ENCODE assay signal across 13 cellular contexts in the genomic region with DNA sequence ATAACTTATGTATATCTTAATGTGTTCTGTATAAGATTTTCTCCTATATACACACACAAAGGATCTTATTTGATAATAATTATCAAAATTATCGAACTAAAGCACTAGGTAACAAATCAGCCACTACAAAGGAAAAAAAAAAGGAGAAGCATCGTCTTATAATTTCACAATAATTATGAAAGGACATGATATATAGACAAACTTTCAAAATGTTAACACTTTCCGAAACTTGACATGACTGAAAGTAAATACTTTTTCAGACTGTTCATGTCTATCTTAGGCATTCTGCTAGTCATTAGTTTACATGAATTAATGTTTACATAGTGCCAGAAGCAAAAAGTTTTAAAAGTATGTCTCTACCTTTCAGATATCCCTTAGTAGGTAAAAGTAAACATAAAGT. TPM values are rescaled to one million over a fixed set of nuclear protein-coding genes. Genes with fewer than 3 reads are reported as not detected.
DNase-seq lines count a peak whose midpoint lies in the region; ATAC-seq, FAIRE-seq and TF ChIP-seq lines count a peak whose summit lies in the region.
"Had no signal": no experiment of that assay in that cellular context is flagged by ENCODE, and none has a peak within 500 bp of the region (broad histone marks: within the 10 kb centered on the region; RNA-seq: fewer than 3 reads in every experiment).

No MANE protein-coding gene starts in this region.

- peak overlapping the region; percentile 87 for H2AFZ ChIP-seq in K562 (ENCODE audit: low read depth, low read length)
- H2AFZ ChIP-seq: hepatocyte, PC-9 had no signal

- peaks cover 46% of the 10 kb centered on the region; the same call in 2 of the 3 replicates for H3K79me2 ChIP-seq in K562 (ENCODE audit: control insufficient read depth, insufficient read depth, low read length)

- H3K4me2 ChIP-seq in K562 (ENCODE audit: insufficient read depth, low read length) = peak overlapping the region; percentile 97; the same call in 1 of the 2 replicates

- H3K9me3 Mint-ChIP-seq in IgD-negative memory B cell (no peaks in the 10 kb centered on the region), neural crest cell (no peaks in the 10 kb centered on the region), type B pancreatic cell (no peaks in the 10 kb centered on the region)
- H3K9me3 Mint-ChIP-seq: activated naive CD8-positive, alpha-beta T cell treated with anti-CD3 and anti-CD28 coated beads, Interleukin-2, amount 10 ng/mL, durations not matched to agents 7 days and 5 days had no signal

- H3K4me1 Mint-ChIP-seq in IgD-negative memory B cell (peaks cover 18 to 24% (median 20%) of the 10 kb centered on the region in 3 donors), neural crest cell (peaks cover 61% of the 10 kb centered on the region), type B pancreatic cell (ENCODE audit: unreplicated experiment) (peaks cover 38% of the 10 kb centered on the region)

- WGBS in K562 (ENCODE audit: insufficient coverage, low coverage, missing lambda C conversion rate) = 18% methylated on average over 3 of the region's 3 CpGs

- no peak for TF ChIP-seq EP300 in K562 (IDR thresholded peaks at IDR 0.05; ENCODE audit: low read length)

- H3K4me3 ChIP-seq in K562 = peak overlapping the region; percentile 2; the same call in 1 of the 2 replicates
- H3K4me3 ChIP-seq: hepatocyte, right lobe of liver had no signal

- H3K27me3 Mint-ChIP-seq in IgD-negative memory B cell (no peaks in the 10 kb centered on the region), neural crest cell (ENCODE audit: low read depth) (peaks cover 2% of the 10 kb centered on the region), type B pancreatic cell (peaks cover 5% of the 10 kb centered on the region)
- H3K27me3 Mint-ChIP-seq: activated naive CD8-positive, alpha-beta T cell treated with anti-CD3 and anti-CD28 coated beads, Interleukin-2, amount 10 ng/mL, durations not matched to agents 7 days and 5 days had no signal

- intact Hi-C loops in K562 (cut with micrococcal nuclease) = loop anchor here (1.0 to 5.0 kb wide), 3 partner anchors 97 to 852 kb away; a partner anchor contains a TSS

- H3K4me3 Mint-ChIP-seq in IgD-negative memory B cell = peak overlapping the region in 1 of 4 donors; percentile 88
- peak overlapping the region; percentile 76 for H3K4me3 Mint-ChIP-seq in neural crest cell
- no peak overlapping the region for H3K4me3 Mint-ChIP-seq in type B pancreatic cell

- BruUV-seq in K562 (replicated peaks; lab: Mats Ljungman, UMichigan) = no TSS peak

- no peak for TF ChIP-seq RAD21 in K562 (CRISPR knock-in tag; conservative IDR thresholded peaks at IDR 0.05 in 1 of 2, IDR thresholded peaks at IDR 0.05 in 1 of 2)

- no peaks in the 10 kb centered on the region for H4K20me1 ChIP-seq in K562 (replicated peaks; ENCODE audit: control insufficient read depth, insufficient read depth, low read length)

- no peaks in the 10 kb centered on the region for H3K27me3 ChIP-seq in K562 (ENCODE audit: control insufficient read depth in 2 of 2, insufficient read depth in 2 of 2, low read length in 2 of 2)
- H3K27me3 ChIP-seq: hepatocyte, right lobe of liver had no signal

- in situ Hi-C loops in K562 (cut with MboI) = loop anchor here (10.0 to 25.0 kb wide), 2 partner anchors 245 to 872 kb away; no protein-coding TSS in a partner anchor

- H3K27ac Mint-ChIP-seq in IgD-negative memory B cell (peak overlapping the region in 2 of 3 donors; percentile 1 to 92), neural crest cell (ENCODE audit: unreplicated experiment) (peak overlapping the region; percentile 24), type B pancreatic cell (no peak overlapping the region)

- TF ChIP-seq CTCF in K562 (IDR thresholded peaks at IDR 0.05 in 2 of 3, conservative IDR thresholded peaks at IDR 0.05 in 1 of 3; ENCODE audit: insufficient read depth in 2 of 3, low read depth in 1 of 3, low read length in 3 of 3) (no peak), neural crest cell (conservative IDR thresholded peaks at IDR 0.05) (no peak), type B pancreatic cell (conservative IDR thresholded peaks at IDR 0.05) (no peak)

- H3K9me1 ChIP-seq in K562 (ENCODE audit: control insufficient read depth, insufficient read depth, low read length) = no peaks in the 10 kb centered on the region

- H3K9me3 ChIP-seq in K562 (replicated peaks; ENCODE audit: control insufficient read depth, insufficient read depth, low read depth, low read length) = no peaks in the 10 kb centered on the region
- H3K9me3 ChIP-seq: right lobe of liver had no signal

- CTCF ChIA-PET in K562 (lab: Yijun Ruan, JAX; ENCODE audit: low intra/inter-chr PET ratio) = no interaction called here

- POLR2A ChIA-PET in K562 (lab: Yijun Ruan, JAX) = interaction anchor here (1.0 to 1.2 kb wide), 2 partner anchors 234 to 921 kb away, joined by 3 read pairs; no protein-coding TSS in a partner anchor

- peaks cover 2% of the 10 kb centered on the region for H3K36me3 Mint-ChIP-seq in IgD-negative memory B cell
- no peaks in the 10 kb centered on the region for H3K36me3 Mint-ChIP-seq in neural crest cell (ENCODE audit: low read depth)
- H3K36me3 Mint-ChIP-seq in type B pancreatic cell = no peaks in the 10 kb centered on the region
- H3K36me3 Mint-ChIP-seq: activated naive CD8-positive, alpha-beta T cell treated with anti-CD3 and anti-CD28 coated beads, Interleukin-2, amount 10 ng/mL, durations not matched to agents 7 days and 5 days had no signal

- ATAC-seq in K562 = no peak
- ATAC-seq: right lobe of liver had no signal

- peaks cover 6 to 30% of the 10 kb centered on the region in 2 experiments; a peak in 4 of 5 replicates for H3K4me1 ChIP-seq in K562 (replicated peaks in 1 of 2; ENCODE audit: control insufficient read depth in 2 of 2, insufficient read depth in 2 of 2, low read length in 2 of 2)

- FAIRE-seq in K562 (lab: Jason Lieb, UNC) = no peak

- H3K36me3 ChIP-seq in K562 (ENCODE audit: control insufficient read depth, insufficient read depth, low read length) = no peaks in the 10 kb centered on the region; the same call in 2 of the 3 replicates
- H3K36me3 ChIP-seq: right lobe of liver had no signal

- H3K27ac ChIP-seq in K562 (ENCODE audit: extremely low read depth, low read depth, low read length) = peak overlapping the region; percentile 98
- H3K27ac ChIP-seq: hepatocyte, PC-9 had no signal

- DNase-seq in CD1c-positive myeloid dendritic cell (ENCODE audit: extremely low spot score) (peak; percentile 50), K562 (ENCODE audit: extremely low read depth in 1 of 4, low spot score in 3 of 4) (no peak), neural crest cell (ENCODE audit: low read depth, low spot score) (no peak), type B pancreatic cell (ENCODE audit: extremely low spot score, unreplicated experiment) (no peak), UCSD-AML1 (lab: John Stamatoyannopoulos, UW; ENCODE audit: unreplicated experiment) (no peak)
- no peak for DNase-seq in stimulated activated naive CD4-positive, alpha-beta T cell treated with Interleukin-2 at 50 U/mL for 16 hours (lab: John Stamatoyannopoulos, UW)
- DNase-seq: activated naive CD8-positive, alpha-beta T cell treated with anti-CD3 and anti-CD28 coated beads, Interleukin-2, amount 10 ng/mL, durations not matched to agents 7 days and 5 days; effector CD4-positive, alpha-beta T cell; IMR-90; PC-9; right lobe of liver had no signal

- no peak for TF ChIP-seq POLR2A in K562 (conservative IDR thresholded peaks at IDR 0.05)

- H3K9ac ChIP-seq in K562 (ENCODE audit: insufficient read depth in 1 of 2, low read depth in 2 of 2, low read length in 2 of 2) = peak overlapping the region in 1 of 2 experiments; percentile 94; a peak in 3 of 4 replicates

TF ChIP-seq in K562, 482 proteins besides CTCF, POLR2A, EP300 and RAD21 (continues in another document):
- TF ChIP-seq FOS (IDR thresholded peaks at IDR 0.05; ENCODE audit: extremely low read depth, insufficient read length) (no peak), DNMT1 (IDR thresholded peaks at IDR 0.05) (no peak), DIDO1 (tag; IDR thresholded peaks at IDR 0.05; ENCODE audit: low read depth) (no peak)

RNA-seq across cellular contexts. Expression of a gene that starts 7.3 kb away (rescaled TPM):
- polyA plus RNA-seq in IgD-negative memory B cell = 22.7 TPM
- total RNA-seq in K562 (2011; cell fraction: chromatin; rRNA removed; ENCODE audit: low replicate concordance) = 5.8 and 8.4 TPM in 2 replicates
- total RNA-seq in K562 (2011; cell fraction: nucleolus; rRNA removed) = 4.6 and 5.5 TPM in 2 replicates
- 5.2 and 5.6 TPM in 2 replicates for total RNA-seq in K562 (2011; cell fraction: nucleoplasm; rRNA removed)
- total RNA-seq in K562 (2014; rRNA removed) = 0.95 and 1.3 TPM in 2 replicates
- total RNA-seq in K562 (2014; rRNA removed; fragmentation: Illumina TruSeq; extraction: Trizol) = 1.3 and 1.4 TPM in 2 replicates
- total RNA-seq in K562 (2015; rRNA removed; fragmentation: Illumina TruSeq; extraction: Trizol) = 0.94 and 1.1 TPM in 2 replicates
- 5.1 and 5.6 TPM in 2 replicates for total RNA-seq in K562 (2021)
- polyA plus RNA-seq in K562 (2011; rRNA removed) = 1.3 and 2.1 TPM in 2 replicates
- polyA plus RNA-seq in K562 (2011; cell fraction: cytosol; rRNA removed) = 1.5 and 1.6 TPM in 2 replicates
- 6.8 and 9.0 TPM in 2 replicates for polyA plus RNA-seq in K562 (2011; cell fraction: nucleus; rRNA removed)
- 2.3 and 2.9 TPM in 2 replicates for polyA plus RNA-seq in K562 (2012)
- 3.9 and 4.6 TPM in 2 replicates for polyA plus RNA-seq in K562 (2014; fragmentation: Illumina TruSeq; extraction: Trizol)
- polyA plus RNA-seq in K562 (2014; fragmentation: Nextera tagmentation; extraction: Ambion mirVana) = 1 to 10 TPM; 1.3 to 2.1 TPM
- 2.5 and 3.2 TPM in 2 replicates for polyA plus RNA-seq in K562 (2014; rRNA removed)
- 0.88 and 1.8 TPM in 2 replicates for polyA minus RNA-seq in K562 (2011; rRNA and poly(A)+ RNA removed)
- polyA minus RNA-seq in K562 (2011; cell fraction: cytosol; rRNA and poly(A)+ RNA removed) = 1.0 and 3.6 TPM in 2 replicates
- polyA minus RNA-seq in K562 (2011; cell fraction: nucleus; rRNA and poly(A)+ RNA removed) = 4.2 and 5.6 TPM in 2 replicates
- 7.8 and 7.9 TPM in 2 replicates for total RNA-seq in neural crest cell
- 4.4 and 11.0 TPM in 2 replicates for total RNA-seq in type B pancreatic cell (ENCODE audit: low replicate concordance)
